Comparison of ENCODE assay signal across 18 cellular contexts in genomic region chr4:6250984-6251295, GRCh38. TPM values are rescaled to one million over a fixed set of nuclear protein-coding genes. Genes with fewer than 3 reads are reported as not detected.
"Had no signal": no experiment of that assay in that cellular context is flagged by ENCODE, and none has a peak within 500 bp of the region (broad histone marks: within the 10 kb centered on the region; RNA-seq: fewer than 3 reads in every experiment).

No MANE protein-coding gene starts in this region.

- H3K36me3 Mint-ChIP-seq: activated naive CD8-positive, alpha-beta T cell treated with anti-CD3 and anti-CD28 coated beads for 36 hours; brain; WTC11 had no signal

- H3K27ac Mint-ChIP-seq: activated naive CD8-positive, alpha-beta T cell treated with anti-CD3 and anti-CD28 coated beads for 36 hours; nephron; T-helper 17 cell; WTC11 had no signal

- H3K27me3 ChIP-seq: ovary, uterus had no signal

- H3K4me1 ChIP-seq: foreskin keratinocyte, tibial artery, uterus had no signal

- H3K9me3 Mint-ChIP-seq: activated naive CD8-positive, alpha-beta T cell treated with anti-CD3 and anti-CD28 coated beads for 36 hours; central memory CD8-positive, alpha-beta T cell; nephron; WTC11 had no signal

- H3K9me3 ChIP-seq: ovary, sigmoid colon, uterus had no signal

- H3K36me3 ChIP-seq: ovary, sigmoid colon, spleen, tibial artery, uterus had no signal

- H3K4me1 Mint-ChIP-seq: nephron had no signal

- H3K27ac ChIP-seq: foreskin keratinocyte, ovary, sigmoid colon, spleen, tibial artery, uterus had no signal

- DNase-seq: activated CD8-positive, alpha-beta memory T cell treated with anti-CD3 and anti-CD28 coated beads, Interleukin-2, amount 50 U/mL, for 48 hours; activated naive CD8-positive, alpha-beta T cell treated with anti-CD3 and anti-CD28 coated beads for 36 hours; cortex of kidney; left ventricle myocardium superior; ovary; sigmoid colon; stimulated activated CD4-positive, alpha-beta T cell treated with anti-CD3 and anti-CD28 coated beads, Interleukin-1b, Interleukin-23, amount 100 ng/mL, for 48 hours; T-helper 17 cell; tibial artery; uterus had no signal

- H3K4me3 Mint-ChIP-seq: activated naive CD8-positive, alpha-beta T cell treated with anti-CD3 and anti-CD28 coated beads for 36 hours; central memory CD8-positive, alpha-beta T cell; nephron; T-helper 17 cell had no signal

- H3K4me3 ChIP-seq: ovary, sigmoid colon, spleen, tibial artery, uterus had no signal

RNA-seq across cellular contexts. Expression of gene JAKMIP1, which starts 50.6 kb away (rescaled TPM):
- total RNA-seq: foreskin keratinocyte, kidney epithelial cell, left ventricle myocardium superior, pulmonary artery endothelial cell had no signal
